In the genomic region with DNA sequence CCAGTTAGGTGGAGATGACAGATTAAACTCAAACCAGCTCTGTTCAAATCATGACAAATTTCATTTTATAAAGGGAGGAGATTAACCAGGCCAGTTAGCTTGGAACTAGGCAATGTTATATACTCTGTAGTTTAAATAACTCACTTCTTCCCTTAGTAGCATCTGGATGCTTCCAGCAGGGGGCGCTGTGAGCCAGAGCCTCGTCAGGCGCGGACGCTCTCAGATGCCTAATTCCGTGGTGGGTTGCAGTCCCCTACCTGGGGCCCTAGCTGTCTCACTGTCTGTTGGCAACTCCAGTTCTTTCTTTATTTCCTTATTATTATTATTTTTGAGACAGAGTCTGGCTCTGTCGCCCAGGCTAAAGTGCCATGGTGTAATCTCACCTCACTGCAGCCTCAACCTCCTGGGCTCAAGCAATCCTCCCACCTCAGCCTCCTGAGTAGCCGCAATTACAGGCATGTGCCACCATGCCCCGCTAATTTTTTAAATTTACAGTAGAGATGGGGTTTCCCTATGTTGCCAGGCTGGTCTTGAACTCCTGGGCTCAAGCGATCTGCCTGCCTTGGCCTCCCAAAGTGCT, we compare ENCODE assay signal across 8 cellular contexts. TPM values are rescaled to one million over a fixed set of nuclear protein-coding genes. Genes with fewer than 3 reads are reported as not detected.
A peak's percentile ranks its signal among the peaks of the same experiment; 100 is the strongest.
DNase-seq lines count a peak whose midpoint lies in the region; ATAC-seq, FAIRE-seq and TF ChIP-seq lines count a peak whose summit lies in the region.

No MANE protein-coding gene starts in this region.

- CTCF ChIA-PET in HEK293 (lab: Yijun Ruan, JAX), result interaction anchor here (0.5 to 3.7 kb wide), 32 partner anchors 8 to 457 kb away, joined by 3 to 29 read pairs (median 4); a partner anchor contains a TSS

- H3K27ac ChIP-seq in HEK293 (ENCODE audit: extremely low read depth, low read depth, low read length) (no peak overlapping the region), foreskin keratinocyte (no peak overlapping the region), pancreas (no peak overlapping the region), transverse colon (no peak overlapping the region)

- H3K4me3 ChIP-seq in HEK293 (ENCODE audit: low read depth, low read length), result no peak overlapping the region
- no peak overlapping the region for H3K4me3 ChIP-seq in pancreas
- no peak overlapping the region for H3K4me3 ChIP-seq in transverse colon

- H3K36me3 Mint-ChIP-seq in CD14-positive monocyte, result no peaks in the 10 kb centered on the region
- H3K36me3 Mint-ChIP-seq in activated T-helper 17 cell treated with anti-CD3 and anti-CD28 coated beads, Interleukin-2, amount 50 U/mL, for 72 hours (ENCODE audit: low read depth), result no peaks in the 10 kb centered on the region

- H3K27me3 Mint-ChIP-seq in CD14-positive monocyte (ENCODE audit: low read depth in 3 of 3), result peaks cover 2 to 10% (median 3%) of the 10 kb centered on the region in 3 donors
- peaks cover 3% of the 10 kb centered on the region for H3K27me3 Mint-ChIP-seq in activated T-helper 17 cell treated with anti-CD3 and anti-CD28 coated beads, Interleukin-2, amount 50 U/mL, for 72 hours

- H3K4me3 Mint-ChIP-seq in CD14-positive monocyte, result no peak overlapping the region
- H3K4me3 Mint-ChIP-seq in activated T-helper 17 cell treated with anti-CD3 and anti-CD28 coated beads, Interleukin-2, amount 50 U/mL, for 72 hours, result no peak overlapping the region

- DNase-seq in CD14-positive monocyte (ENCODE audit: low spot score) (no peak), RKO (ENCODE audit: low spot score) (peak; percentile 42), foreskin keratinocyte (no peak), pancreas (peak in 5 of 6 donors; percentile 11 to 81 (median 40)), transverse colon (peak; percentile 76)

- H3K9me3 Mint-ChIP-seq in CD14-positive monocyte, result no peaks in the 10 kb centered on the region
- no peaks in the 10 kb centered on the region for H3K9me3 Mint-ChIP-seq in activated T-helper 17 cell treated with anti-CD3 and anti-CD28 coated beads, Interleukin-2, amount 50 U/mL, for 72 hours

- TF ChIP-seq CTCF in CD14-positive monocyte (IDR thresholded peaks at IDR 0.05) (peak; percentile 93), HEK293 (tag by site-specific recombination; IDR thresholded peaks at IDR 0.05) (peak; percentile 62; the same call in 1 of the 2 replicates), foreskin keratinocyte (conservative IDR thresholded peaks at IDR 0.05) (peak; percentile 87), pancreas (IDR thresholded peaks at IDR 0.05) (peak; percentile 53 to 69 (median 62)), transverse colon (IDR thresholded peaks at IDR 0.05) (peak; percentile 85 to 93 (median 91))

- in situ Hi-C loops in transverse colon (cut with MboI; ENCODE audit: low pct_ligation_motif_present in 1 of 4, low pct_unique_long_range_greater_than_20kb in 1 of 4, low sequenced_read_pairs in 3 of 4), result loop anchor here in 3 of 4 donors (10.0 kb wide), 2 partner anchors 197 to 207 kb away; no protein-coding TSS in a partner anchor

- POLR2A ChIA-PET in HEK293 (lab: Yijun Ruan, JAX), result interaction anchor here (1.7 kb wide), 1 partner anchor 31 kb away, joined by 4 read pairs; no protein-coding TSS in a partner anchor

- ATAC-seq in activated T-helper 17 cell treated with anti-CD3 and anti-CD28 coated beads, Interleukin-2, amount 50 U/mL, for 72 hours (replicated peaks), result peak; percentile 72
- ATAC-seq in foreskin keratinocyte (peak; percentile 60), pancreas (peak in 3 of 4 donors; percentile 60 to 76 (median 66)), GM18907 (IDR thresholded peaks at IDR 0.05; ENCODE audit: unreplicated experiment) (no peak)

- TF ChIP-seq POLR2A in transverse colon (IDR thresholded peaks at IDR 0.05), result no peak

- no peaks in the 10 kb centered on the region for H3K4me1 ChIP-seq in HEK293 (ENCODE audit: control insufficient read depth, insufficient read depth, low read length)
- H3K4me1 ChIP-seq in foreskin keratinocyte, result no peaks in the 10 kb centered on the region
- H3K4me1 ChIP-seq in pancreas, result no peaks in the 10 kb centered on the region
- no peaks in the 10 kb centered on the region for H3K4me1 ChIP-seq in transverse colon

- TF ChIP-seq EP300 in transverse colon (IDR thresholded peaks at IDR 0.05; ENCODE audit: low read depth), result no peak

- H3K36me3 ChIP-seq in HEK293 (ENCODE audit: control insufficient read depth in 2 of 2, insufficient read depth in 1 of 2, low read length in 2 of 2), result no peaks in the 10 kb centered on the region
- no peaks in the 10 kb centered on the region for H3K36me3 ChIP-seq in pancreas
- H3K36me3 ChIP-seq in transverse colon, result no peaks in the 10 kb centered on the region

- intact Hi-C loops in CD14-positive monocyte (cut with micrococcal nuclease) (loop anchor here (5.0 to 10.0 kb wide), 4 partner anchors 205 to 447 kb away; a partner anchor contains a TSS), pancreas (cut with DNase I) (loop anchor here in 1 of 3 donors (5.0 kb wide), 1 partner anchor 205 kb away; no protein-coding TSS in a partner anchor), transverse colon (cut with DNase I; ENCODE audit: low total_unique reads) (loop anchor here (2.0 to 10.0 kb wide), 2 partner anchors 31 to 207 kb away; no protein-coding TSS in a partner anchor)

- no peak overlapping the region for H3K27ac Mint-ChIP-seq in CD14-positive monocyte
- no peak overlapping the region for H3K27ac Mint-ChIP-seq in activated T-helper 17 cell treated with anti-CD3 and anti-CD28 coated beads, Interleukin-2, amount 50 U/mL, for 72 hours

- 29% methylated on average over 10 of the region's 10 CpGs for WGBS in pancreas, 2 donors
- 30% methylated on average over 10 of the region's 10 CpGs; no CpG with 5 or more reads in 1 of the 2 donors for WGBS in transverse colon (ENCODE audit: low coverage in 1 of 2), 2 donors

- no peaks in the 10 kb centered on the region for H3K9me3 ChIP-seq in HEK293 (ENCODE audit: control insufficient read depth, insufficient read depth, low read depth, low read length)
- H3K9me3 ChIP-seq in pancreas, result no peaks in the 10 kb centered on the region
- H3K9me3 ChIP-seq in transverse colon, result no peaks in the 10 kb centered on the region

- no peak for FAIRE-seq in pancreas (lab: Jason Lieb, UNC)

- no peaks in the 10 kb centered on the region for H3K4me1 Mint-ChIP-seq in CD14-positive monocyte
- no peaks in the 10 kb centered on the region for H3K4me1 Mint-ChIP-seq in activated T-helper 17 cell treated with anti-CD3 and anti-CD28 coated beads, Interleukin-2, amount 50 U/mL, for 72 hours

- H3K27me3 ChIP-seq in foreskin keratinocyte (peaks cover 11% of the 10 kb centered on the region), pancreas (peaks cover 0 to 6% (median 0%) of the 10 kb centered on the region in 4 donors), transverse colon (no peaks in the 10 kb centered on the region)

TF ChIP-seq in HEK293, 187 proteins besides CTCF, POLR2A, EP300 and RAD21:
- TF ChIP-seq ZNF654 (tag by site-specific recombination; IDR thresholded peaks at IDR 0.05; ENCODE audit: low read depth), result peak; percentile 57
- 0 out of 2 replicates have a peak, but pooled peaks have one; percentile 17 for TF ChIP-seq ZNF2 (tag by site-specific recombination; IDR thresholded peaks at IDR 0.05)
- TF ChIP-seq, protein P1, sequence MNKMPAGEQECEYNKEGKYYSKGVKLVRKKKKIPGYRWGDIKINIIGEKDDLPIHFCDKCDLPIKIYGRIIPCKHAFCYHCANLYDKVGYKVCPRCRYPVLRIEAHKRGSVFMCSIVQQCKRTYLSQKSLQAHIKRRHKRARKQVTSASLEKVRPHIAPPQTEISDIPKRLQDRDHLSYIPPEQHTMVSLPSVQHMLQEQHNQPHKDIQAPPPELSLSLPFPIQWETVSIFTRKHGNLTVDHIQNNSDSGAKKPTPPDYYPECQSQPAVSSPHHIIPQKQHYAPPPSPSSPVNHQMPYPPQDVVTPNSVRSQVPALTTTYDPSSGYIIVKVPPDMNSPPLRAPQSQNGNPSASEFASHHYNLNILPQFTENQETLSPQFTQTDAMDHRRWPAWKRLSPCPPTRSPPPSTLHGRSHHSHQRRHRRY (tag by site-specific recombination; IDR thresholded peaks at IDR 0.05), result no peak

RNA-seq across cellular contexts. Expression of a gene that starts 17.3 kb away (rescaled TPM):
- not detected for polyA plus RNA-seq in CD14-positive monocyte
- total RNA-seq in activated T-helper 17 cell treated with anti-CD3 and anti-CD28 coated beads, Interleukin-2, amount 50 U/mL, for 72 hours, result under 1 TPM in 1 of 2 donors, not detected in 1; 0.90 TPM
- not detected in 2 replicates for total RNA-seq in foreskin keratinocyte
- polyA plus RNA-seq in foreskin keratinocyte, result not detected in 2 replicates
- total RNA-seq in pancreas, result under 1 TPM in 4 of 6 donors, not detected in 2; 0.09 to 0.43 (median 0.27) TPM
- 1 to 10 TPM; 1.4 to 2.6 TPM for polyA plus RNA-seq in pancreas
- total RNA-seq in transverse colon, result 10 to 100 TPM in 1 of 4 donors, 1 to 10 TPM in 3; 5.6 to 91.3 (median 7.0) TPM

RNA-seq across cellular contexts. Expression of a gene that starts 37.5 kb away (rescaled TPM):
- not detected for polyA plus RNA-seq in CD14-positive monocyte
- total RNA-seq in activated T-helper 17 cell treated with anti-CD3 and anti-CD28 coated beads, Interleukin-2, amount 50 U/mL, for 72 hours, result not detected
- not detected in 2 replicates for total RNA-seq in foreskin keratinocyte
- polyA plus RNA-seq in foreskin keratinocyte, result not detected in 2 replicates
- total RNA-seq in pancreas, result not detected
- polyA plus RNA-seq in pancreas, result under 1 TPM in 1 of 2 donors, not detected in 1; 0.02 TPM
- not detected for total RNA-seq in transverse colon

Comparison
In these comparisons a context has a peak if more than half of its experiments do, and no peak if none do; other contexts are left out.
1. DNase-seq: peak in RKO (single experiment), pancreas (5 of 6) and transverse colon (single experiment); none in CD14-positive monocyte (single experiment) and foreskin keratinocyte (0 of 2).
2. Peak in every context shown above with its lines, with median percentiles within 50 percentile points of each other: CTCF ChIP-seq.